Comparison of ENCODE assay signal across 19 cellular contexts in the genomic region with DNA sequence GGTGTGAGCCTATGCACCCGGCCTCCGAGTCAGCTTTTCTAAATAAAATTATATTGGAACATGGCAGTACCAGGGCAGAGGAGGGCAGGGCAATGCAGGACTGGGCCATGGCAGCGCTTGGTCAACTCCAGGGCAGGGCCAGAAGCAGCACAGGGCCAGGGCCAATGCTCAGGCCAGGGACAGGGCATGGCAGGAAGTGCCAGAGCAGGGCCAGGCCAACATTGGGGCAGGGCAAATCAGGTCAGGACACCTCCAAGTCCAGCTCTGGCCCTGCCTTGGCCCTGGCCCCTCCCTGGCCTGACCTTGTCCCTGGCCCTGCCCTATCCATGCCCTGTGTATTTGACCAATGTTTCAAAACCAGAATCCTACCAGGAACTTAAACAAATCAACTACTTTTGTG.
DNase-seq lines count a peak whose midpoint lies in the region; ATAC-seq and TF ChIP-seq lines count a peak whose summit lies in the region.
"Had no signal": no experiment of that assay in that cellular context is flagged by ENCODE, and none has a peak within 500 bp of the region (broad histone marks: within the 10 kb centered on the region; RNA-seq: fewer than 3 reads in every experiment).

No MANE protein-coding gene starts in this region.

- no peaks in the 10 kb centered on the region for H3K4me1 Mint-ChIP-seq in GM23338
- H3K4me1 Mint-ChIP-seq: CD8-positive, alpha-beta memory T cell had no signal

- H4K91ac ChIP-seq in neuronal stem cell (ENCODE audit: low read depth, low read length, poor library complexity): peak overlapping the region; percentile 72

- no peaks in the 10 kb centered on the region for H3K27me3 ChIP-seq in GM23338 (ENCODE audit: insufficient read depth)
- H3K27me3 ChIP-seq in MG63: no peaks in the 10 kb centered on the region
- no peaks in the 10 kb centered on the region for H3K27me3 ChIP-seq in esophagus (ENCODE audit: control insufficient read depth in 1 of 2, insufficient read depth in 2 of 2, low read length in 2 of 2)
- no peaks in the 10 kb centered on the region for H3K27me3 ChIP-seq in neuronal stem cell (ENCODE audit: control insufficient read depth in 3 of 3, insufficient read depth in 3 of 3, low read depth in 1 of 3, low read length in 3 of 3)
- no peaks in the 10 kb centered on the region for H3K27me3 ChIP-seq in vagina
- H3K27me3 ChIP-seq: BE2C had no signal

- H3K9me3 ChIP-seq in MG63 (no peaks in the 10 kb centered on the region), esophagus (ENCODE audit: control insufficient read depth in 2 of 2, insufficient read depth in 1 of 2, low read depth in 1 of 2, low read length in 1 of 2) (peaks cover 3 to 5% of the 10 kb centered on the region in 2 donors), neuronal stem cell (replicated peaks in 1 of 2; ENCODE audit: control insufficient read depth in 2 of 2, insufficient read depth in 1 of 2, low read depth in 1 of 2, low read length in 2 of 2) (peaks cover 0 to 2% of the 10 kb centered on the region in 2 donors), vagina (no peaks in the 10 kb centered on the region)
- H3K9me3 ChIP-seq: BE2C, HAP-1 had no signal

- H3K9ac ChIP-seq in neuronal stem cell (ENCODE audit: low read depth, low read length, poor library complexity): no peak overlapping the region

- peaks cover 61% of the 10 kb centered on the region for H3K79me2 ChIP-seq in GM23338 (replicated peaks; ENCODE audit: insufficient read depth)

- no peaks in the 10 kb centered on the region for H3K9me2 ChIP-seq in GM23338 (ENCODE audit: insufficient read depth)

- H3K4ac ChIP-seq in neuronal stem cell (ENCODE audit: low read length): no peak overlapping the region

- no peak overlapping the region for H4K8ac ChIP-seq in neuronal stem cell (ENCODE audit: low read depth, low read length)

- TF ChIP-seq CTCF in GM23338 (conservative IDR thresholded peaks at IDR 0.05; ENCODE audit: low read depth in 2 of 2) (no peak), vagina (IDR thresholded peaks at IDR 0.05) (no peak)

- H3K18ac ChIP-seq in neuronal stem cell (ENCODE audit: low read length): no peak overlapping the region

- WGBS in esophagus, 2 donors: 88% methylated on average over 3 of the region's 3 CpGs
- WGBS in neuronal stem cell (ENCODE audit: extremely low coverage in 2 of 2, insufficient read length in 2 of 2, insufficient replicate concordance in 1 of 2), 2 donors: no CpG with 5 or more reads among the region's 3 CpGs

- peaks cover 6% of the 10 kb centered on the region for H4K20me1 ChIP-seq in GM23338 (replicated peaks; ENCODE audit: insufficient read depth)

- no peak overlapping the region for H2BK12ac ChIP-seq in neuronal stem cell (ENCODE audit: low read length)

- H3K4me1 ChIP-seq in GM23338 (ENCODE audit: insufficient read depth) (no peaks in the 10 kb centered on the region), esophagus (ENCODE audit: control insufficient read depth in 2 of 2, insufficient read depth in 2 of 2, low read length in 1 of 2) (peaks cover 0 to 34% of the 10 kb centered on the region in 2 donors), neuronal stem cell (ENCODE audit: control insufficient read depth in 2 of 2, insufficient read depth in 1 of 2, low read depth in 1 of 2, low read length in 2 of 2) (peaks cover 0 to 2% of the 10 kb centered on the region in 2 donors), vagina (no peaks in the 10 kb centered on the region)
- H3K4me1 ChIP-seq: BE2C, HAP-1 had no signal

- no peaks in the 10 kb centered on the region; the same call in 2 of the 3 replicates for H3K9me3 Mint-ChIP-seq in GM23338
- H3K9me3 Mint-ChIP-seq: CD8-positive, alpha-beta memory T cell had no signal

- H3K27ac ChIP-seq in GM23338 (ENCODE audit: low read depth) (no peak overlapping the region), esophagus (ENCODE audit: low read depth in 2 of 2, low read length in 1 of 2) (peak overlapping the region; percentile 31 to 34), neuronal stem cell (replicated peaks; ENCODE audit: low read length) (no peak overlapping the region), vagina (no peak overlapping the region)

- H2BK15ac ChIP-seq in neuronal stem cell (ENCODE audit: low read length): no peak overlapping the region

- H2BK5ac ChIP-seq in neuronal stem cell (ENCODE audit: low read length): no peak overlapping the region

- H3K36me3 ChIP-seq in GM23338 (ENCODE audit: insufficient read depth) (no peaks in the 10 kb centered on the region), MG63 (peaks cover 40% of the 10 kb centered on the region), esophagus (ENCODE audit: control insufficient read depth in 2 of 2, insufficient read depth in 2 of 2, low read length in 1 of 2) (peaks cover 0 to 9% of the 10 kb centered on the region in 2 donors), neuronal stem cell (replicated peaks in 1 of 2; ENCODE audit: control insufficient read depth in 2 of 2, insufficient read depth in 2 of 2, low read length in 2 of 2) (no peaks in the 10 kb centered on the region), vagina (no peaks in the 10 kb centered on the region)
- H3K36me3 ChIP-seq: BE2C, HAP-1 had no signal

- no peaks in the 10 kb centered on the region; the same call in 1 of the 3 replicates for H3K36me3 Mint-ChIP-seq in GM23338 (ENCODE audit: low read depth)
- H3K36me3 Mint-ChIP-seq: CD4-positive, CD25-positive, alpha-beta regulatory T cell; CD8-positive, alpha-beta memory T cell had no signal

- no peaks in the 10 kb centered on the region for H3F3A ChIP-seq in GM23338 (replicated peaks; ENCODE audit: low read depth)

- no peak overlapping the region for H3K23ac ChIP-seq in neuronal stem cell (ENCODE audit: low read depth, low read length, poor library complexity)

- no peak overlapping the region for H3K14ac ChIP-seq in neuronal stem cell (ENCODE audit: low read length)

- ATAC-seq in GM23338: no peak
- ATAC-seq: GM12878 had no signal

- no peak overlapping the region for H3K4me2 ChIP-seq in GM23338
- H3K4me2 ChIP-seq in neuronal stem cell (ENCODE audit: insufficient read depth, low read length, poor library complexity, severe bottlenecking): no peak overlapping the region

- peaks cover 26% of the 10 kb centered on the region for H3K79me1 ChIP-seq in neuronal stem cell (ENCODE audit: low read depth, low read length)

- H2AFZ ChIP-seq in GM23338: no peak overlapping the region
- H2AFZ ChIP-seq in neuronal stem cell (ENCODE audit: low read length): no peak overlapping the region

- intact Hi-C loops in vagina (cut with DNase I): no loop called here

- H2BK120ac ChIP-seq in neuronal stem cell (ENCODE audit: low read depth, low read length): no peak overlapping the region

- no peaks in the 10 kb centered on the region for H3K27me3 Mint-ChIP-seq in GM23338 (ENCODE audit: insufficient read depth, low read depth, poor library complexity)
- H3K27me3 Mint-ChIP-seq: CD4-positive, CD25-positive, alpha-beta regulatory T cell; CD8-positive, alpha-beta memory T cell had no signal

- no peak for DNase-seq in GM23338 (ENCODE audit: low spot score)
- peak; percentile 24 for DNase-seq in MG63
- no peak for DNase-seq in neuronal stem cell (ENCODE audit: low spot score)
- no peak for DNase-seq in vagina (ENCODE audit: extremely low spot score in 2 of 2)
- no peak for DNase-seq in erythroblast (lab: John Stamatoyannopoulos, UW)
- no peak for DNase-seq in HCEC 1CT
- DNase-seq: ACHN; BE2C; C1 segment of cervical spinal cord; CD4-positive, CD25-positive, alpha-beta regulatory T cell; CD8-positive, alpha-beta memory T cell; COR-L47; DMS 273 treated with DMSO at 0.1 percent for 48 hours; DMS53; DND-41; EL had no signal

- no peak overlapping the region for H2AK5ac ChIP-seq in neuronal stem cell (ENCODE audit: low read depth, low read length)

- no peak for TF ChIP-seq POLR2A in vagina (IDR thresholded peaks at IDR 0.05)
- no peak for TF ChIP-seq POLR2A in erythroblast (IDR thresholded peaks at IDR 0.05; ENCODE audit: low read length)

- H3K4me3 ChIP-seq in GM23338 (no peak overlapping the region), MG63 (no peak overlapping the region), esophagus (ENCODE audit: low read depth in 1 of 2, low read length in 2 of 2) (no peak overlapping the region), neuronal stem cell (ENCODE audit: low read length in 2 of 2) (no peak overlapping the region), vagina (no peak overlapping the region)
- H3K4me3 ChIP-seq: GM12878, HAP-1 had no signal

- no peak overlapping the region for H3K4me3 Mint-ChIP-seq in GM23338
- H3K4me3 Mint-ChIP-seq: CD4-positive, CD25-positive, alpha-beta regulatory T cell; CD8-positive, alpha-beta memory T cell had no signal

- H3K27ac Mint-ChIP-seq in GM23338: 0 out of 2 replicates have a peak overlapping the region, but pooled peaks have one; percentile 13
- H3K27ac Mint-ChIP-seq: CD8-positive, alpha-beta memory T cell had no signal

TF ChIP-seq in GM23338, 12 proteins besides CTCF, POLR2A, EP300 and RAD21 (continues in another document):
- no peak for TF ChIP-seq JUNB (IDR thresholded peaks at IDR 0.05; ENCODE audit: unreplicated experiment)
- TF ChIP-seq, protein P1, sequence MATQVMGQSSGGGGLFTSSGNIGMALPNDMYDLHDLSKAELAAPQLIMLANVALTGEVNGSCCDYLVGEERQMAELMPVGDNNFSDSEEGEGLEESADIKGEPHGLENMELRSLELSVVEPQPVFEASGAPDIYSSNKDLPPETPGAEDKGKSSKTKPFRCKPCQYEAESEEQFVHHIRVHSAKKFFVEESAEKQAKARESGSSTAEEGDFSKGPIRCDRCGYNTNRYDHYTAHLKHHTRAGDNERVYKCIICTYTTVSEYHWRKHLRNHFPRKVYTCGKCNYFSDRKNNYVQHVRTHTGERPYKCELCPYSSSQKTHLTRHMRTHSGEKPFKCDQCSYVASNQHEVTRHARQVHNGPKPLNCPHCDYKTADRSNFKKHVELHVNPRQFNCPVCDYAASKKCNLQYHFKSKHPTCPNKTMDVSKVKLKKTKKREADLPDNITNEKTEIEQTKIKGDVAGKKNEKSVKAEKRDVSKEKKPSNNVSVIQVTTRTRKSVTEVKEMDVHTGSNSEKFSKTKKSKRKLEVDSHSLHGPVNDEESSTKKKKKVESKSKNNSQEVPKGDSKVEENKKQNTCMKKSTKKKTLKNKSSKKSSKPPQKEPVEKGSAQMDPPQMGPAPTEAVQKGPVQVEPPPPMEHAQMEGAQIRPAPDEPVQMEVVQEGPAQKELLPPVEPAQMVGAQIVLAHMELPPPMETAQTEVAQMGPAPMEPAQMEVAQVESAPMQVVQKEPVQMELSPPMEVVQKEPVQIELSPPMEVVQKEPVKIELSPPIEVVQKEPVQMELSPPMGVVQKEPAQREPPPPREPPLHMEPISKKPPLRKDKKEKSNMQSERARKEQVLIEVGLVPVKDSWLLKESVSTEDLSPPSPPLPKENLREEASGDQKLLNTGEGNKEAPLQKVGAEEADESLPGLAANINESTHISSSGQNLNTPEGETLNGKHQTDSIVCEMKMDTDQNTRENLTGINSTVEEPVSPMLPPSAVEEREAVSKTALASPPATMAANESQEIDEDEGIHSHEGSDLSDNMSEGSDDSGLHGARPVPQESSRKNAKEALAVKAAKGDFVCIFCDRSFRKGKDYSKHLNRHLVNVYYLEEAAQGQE (IDR thresholded peaks at IDR 0.05; ENCODE audit: unreplicated experiment): no peak
- no peak for TF ChIP-seq EZH2 (IDR thresholded peaks at IDR 0.05; ENCODE audit: low read depth, unreplicated experiment)
- no peak for TF ChIP-seq ZNF331 (CRISPR knock-in tag; IDR thresholded peaks at IDR 0.05; ENCODE audit: low read depth)
- TF ChIP-seq NANOG (IDR thresholded peaks at IDR 0.05; ENCODE audit: borderline replicate concordance): no peak

Comparison
In these comparisons a context has a peak if more than half of its experiments do, and no peak if none do; other contexts are left out.
1. H3K27ac ChIP-seq: peak in esophagus (2 of 2); none in GM23338 (single experiment), neuronal stem cell (single experiment) and vagina (single experiment).